Comparison of ENCODE assay signal across 17 cellular contexts in the genomic region with DNA sequence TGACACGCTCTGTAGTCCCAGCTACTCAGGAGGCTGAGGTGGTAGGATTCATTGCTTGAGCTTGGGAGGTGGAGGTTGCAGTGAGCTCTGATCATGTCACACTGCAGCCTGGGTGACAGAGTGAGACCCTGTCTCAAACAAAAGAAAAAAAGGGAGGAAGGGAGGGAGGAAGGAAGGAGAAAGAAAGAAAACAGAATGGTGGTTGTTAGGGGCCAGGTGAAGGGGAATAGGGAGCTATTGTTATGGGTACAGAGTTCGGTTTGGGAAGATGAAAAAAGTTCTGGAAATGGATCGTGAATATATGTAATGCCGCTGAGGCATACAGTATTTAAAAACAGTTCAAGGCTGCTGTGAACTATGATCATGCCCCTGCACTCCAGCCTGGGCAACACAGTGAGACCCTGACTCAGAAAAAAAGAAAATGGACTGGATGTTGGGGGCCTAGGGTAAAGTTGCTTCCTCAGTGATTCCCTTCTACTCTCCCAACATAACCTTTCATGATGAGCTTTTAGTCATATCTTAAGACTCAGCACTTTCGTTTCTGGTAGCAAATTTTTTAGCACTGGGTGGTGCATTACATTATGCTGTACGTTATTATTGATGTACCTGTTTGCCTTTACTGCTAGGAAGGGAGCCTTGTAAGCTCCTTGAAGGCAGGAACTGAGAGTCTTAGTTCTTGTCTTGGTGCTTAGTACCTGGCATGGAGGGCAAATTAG.
"Had no signal": no experiment of that assay in that cellular context is flagged by ENCODE, and none has a peak within 500 bp of the region (broad histone marks: within the 10 kb centered on the region; RNA-seq: fewer than 3 reads in every experiment).

No MANE protein-coding gene starts in this region.

- H3K27me3 Mint-ChIP-seq: stimulated activated naive B cell treated with anti-CD40 and anti-IgM and Interleukin-4, amounts not matched to agents 10 μg/mL and 1 μg/mL and 100 μg/mL, for 72 hours had no signal

- H3K36me3 ChIP-seq: neutrophil, prostate gland, suprapubic skin had no signal

- H3K4me3 ChIP-seq: gastroesophageal sphincter, prostate gland, suprapubic skin, upper lobe of right lung had no signal

- H3K4me1 ChIP-seq: prostate gland had no signal

- DNase-seq: activated CD4-positive, alpha-beta memory T cell treated with anti-CD3 and anti-CD28 coated beads, Interleukin-2, amount 10 ng/mL, durations not matched to agents 7 days and 5 days; activated naive CD4-positive, alpha-beta T cell; activated T-cell treated with anti-CD3 and anti-CD28 coated beads, Interleukin-2, amount 50 U/mL, for 72 hours; caudate nucleus; cortex of kidney; effector CD8-positive, alpha-beta T cell; kidney glomerular epithelial cell; stimulated activated CD4-positive, alpha-beta T cell treated with anti-CD3 and anti-CD28 coated beads, Interleukin-2, amount 100 ng/mL, for 24 hours; stimulated activated naive B cell treated with anti-CD40 and anti-IgM and Interleukin-4, amounts not matched to agents 10 μg/mL and 1 μg/mL and 100 μg/mL, for 72 hours; T1000; upper lobe of right lung had no signal

- H3K9me3 ChIP-seq: neutrophil, prostate gland, suprapubic skin, upper lobe of right lung had no signal

- H3K27ac Mint-ChIP-seq: activated CD4-positive, alpha-beta memory T cell treated with anti-CD3 and anti-CD28 coated beads, Interleukin-2, amount 10 ng/mL, durations not matched to agents 7 days and 5 days; activated T-cell treated with anti-CD3 and anti-CD28 coated beads, Interleukin-2, amount 50 U/mL, for 72 hours; stimulated activated naive B cell treated with anti-CD40 and anti-IgM and Interleukin-4, amounts not matched to agents 10 μg/mL and 1 μg/mL and 100 μg/mL, for 72 hours had no signal

- H3K9me3 Mint-ChIP-seq: activated CD4-positive, alpha-beta memory T cell treated with anti-CD3 and anti-CD28 coated beads, Interleukin-2, amount 10 ng/mL, durations not matched to agents 7 days and 5 days had no signal

- H3K27ac ChIP-seq: epithelial cell of prostate, gastroesophageal sphincter, neutrophil, prostate gland, suprapubic skin, upper lobe of right lung had no signal

- H3K27me3 ChIP-seq: gastroesophageal sphincter, suprapubic skin, upper lobe of right lung had no signal

- H3K4me3 Mint-ChIP-seq: activated CD4-positive, alpha-beta memory T cell treated with anti-CD3 and anti-CD28 coated beads, Interleukin-2, amount 10 ng/mL, durations not matched to agents 7 days and 5 days; activated T-cell treated with anti-CD3 and anti-CD28 coated beads, Interleukin-2, amount 50 U/mL, for 72 hours had no signal

- ATAC-seq: activated T-cell treated with anti-CD3 and anti-CD28 coated beads, Interleukin-2, amount 50 U/mL, for 72 hours; gastroesophageal sphincter; sciatic nerve; stimulated activated naive B cell treated with anti-CD40 and anti-IgM and Interleukin-4, amounts not matched to agents 10 μg/mL and 1 μg/mL and 100 μg/mL, for 72 hours; upper lobe of right lung had no signal
